ENCODE assay signal across 13 cellular contexts in genomic region chr5:122480146-122480545, GRCh38.
DNase-seq lines count a peak whose midpoint lies in the region; TF ChIP-seq lines count a peak whose summit lies in the region.
"Had no signal": no experiment of that assay in that cellular context is flagged by ENCODE, and none has a peak within 500 bp of the region (broad histone marks: within the 10 kb centered on the region; RNA-seq: fewer than 3 reads in every experiment).

No MANE protein-coding gene starts in this region.

- H3K27ac ChIP-seq in PC-9, result peak overlapping the region; percentile 43; the same call in 1 of the 2 replicates
- no peak overlapping the region for H3K27ac ChIP-seq in smooth muscle cell (ENCODE audit: low read depth)
- no peak overlapping the region for H3K27ac ChIP-seq in vagina
- no peak overlapping the region for H3K27ac ChIP-seq in trophoblast cell (ENCODE audit: low read depth, low read length)

- H3K9ac ChIP-seq in smooth muscle cell (ENCODE audit: low read depth), result no peak overlapping the region
- H3K9ac ChIP-seq in trophoblast cell (ENCODE audit: low read length), result no peak overlapping the region

- H2AFZ ChIP-seq in PC-9, result no peak overlapping the region
- H2AFZ ChIP-seq in smooth muscle cell (ENCODE audit: low read depth), result no peak overlapping the region
- H2AFZ ChIP-seq in trophoblast cell (ENCODE audit: insufficient read depth, low read length, poor library complexity), result no peak overlapping the region

- H3K79me2 ChIP-seq in PC-9 (ENCODE audit: low read depth), result no peaks in the 10 kb centered on the region
- H3K79me2 ChIP-seq in smooth muscle cell (ENCODE audit: low read depth), result no peaks in the 10 kb centered on the region
- no peaks in the 10 kb centered on the region for H3K79me2 ChIP-seq in trophoblast cell (ENCODE audit: control insufficient read depth, insufficient read depth, low read length, poor library complexity)

- H3K79me1 ChIP-seq in trophoblast cell (ENCODE audit: low read length), result no peaks in the 10 kb centered on the region

- H4K12ac ChIP-seq in trophoblast cell (ENCODE audit: low read depth, low read length), result no peak overlapping the region

- H3K4me3 ChIP-seq in PC-9 (no peak overlapping the region), smooth muscle cell (no peak overlapping the region), vagina (no peak overlapping the region), trophoblast cell (ENCODE audit: low read depth, low read length) (no peak overlapping the region)

- H3K4ac ChIP-seq in trophoblast cell (ENCODE audit: low read depth, low read length), result no peak overlapping the region

- no peak overlapping the region for H4K91ac ChIP-seq in trophoblast cell (ENCODE audit: low read depth, low read length)

- no peak for TF ChIP-seq CTCF in PC-9 (conservative IDR thresholded peaks at IDR 0.05)
- TF ChIP-seq CTCF in smooth muscle cell (IDR thresholded peaks at IDR 0.05; ENCODE audit: borderline replicate concordance, insufficient read depth, poor library complexity, severe bottlenecking), result no peak
- no peak for TF ChIP-seq CTCF in vagina (IDR thresholded peaks at IDR 0.05)

- H3K4me1 ChIP-seq in PC-9 (replicated peaks; ENCODE audit: insufficient read depth) (peaks cover 21% of the 10 kb centered on the region), smooth muscle cell (ENCODE audit: low read depth) (no peaks in the 10 kb centered on the region), vagina (peaks cover 12% of the 10 kb centered on the region), trophoblast cell (ENCODE audit: control insufficient read depth in 1 of 2, insufficient read depth in 2 of 2, low read length in 2 of 2) (no peaks in the 10 kb centered on the region)
- H3K4me1 ChIP-seq: BE2C had no signal

- H3F3A ChIP-seq in PC-9 (ENCODE audit: insufficient read depth, low read depth) (peaks cover 7% of the 10 kb centered on the region; the same call in 1 of the 2 replicates), smooth muscle cell (ENCODE audit: low read depth) (no peaks in the 10 kb centered on the region)

- no peaks in the 10 kb centered on the region for H3K9me2 ChIP-seq in PC-9 (ENCODE audit: insufficient read depth)

- peak; percentile 45 for DNase-seq in DMS53 treated with DMSO at 0.1 percent for 48 hours (lab: John Stamatoyannopoulos, UW; ENCODE audit: unreplicated experiment)
- DNase-seq in PC-9, result peak in 1 of 2 experiments; percentile 61
- DNase-seq in left kidney (ENCODE audit: low read depth, low spot score), result peak; percentile 32
- DNase-seq in smooth muscle cell (lab: John Stamatoyannopoulos, UW; ENCODE audit: unreplicated experiment), result no peak
- DNase-seq in vagina (ENCODE audit: extremely low spot score in 2 of 2), result no peak
- DNase-seq in trophoblast cell, result no peak
- DNase-seq in Kasumi-1 (lab: John Stamatoyannopoulos, UW), result no peak
- DNase-seq: BE2C; CD4-positive, alpha-beta memory T cell; EL; NCI-H1417; NCI-H2029 treated with DMSO at 0.1 percent for 48 hours; NCI-H524 treated with DMSO at 0.1 percent for 48 hours had no signal

- no TSS peak for BruUV-seq in PC-9 (replicated peaks; lab: Mats Ljungman, UMichigan)

- H3K4me2 ChIP-seq in PC-9 (peak overlapping the region; percentile 30), smooth muscle cell (peak overlapping the region; percentile 2), trophoblast cell (ENCODE audit: low read length) (no peak overlapping the region)

- H3K14ac ChIP-seq in trophoblast cell (ENCODE audit: low read length), result no peak overlapping the region

- 21% methylated on average over 1 of the region's 1 CpG for WGBS in smooth muscle cell (ENCODE audit: low lambda C conversion rate)
- no CpG with 5 or more reads among the region's 1 CpG for WGBS in trophoblast cell (ENCODE audit: extremely low coverage, insufficient coverage, insufficient read length)

- H4K20me1 ChIP-seq in PC-9 (ENCODE audit: insufficient read depth) (no peaks in the 10 kb centered on the region), smooth muscle cell (ENCODE audit: low read depth) (no peaks in the 10 kb centered on the region)

- intact Hi-C loops in PC-9 (cut with micrococcal nuclease; ENCODE audit: unreplicated experiment), result no loop called here
- intact Hi-C loops in vagina (cut with DNase I), result no loop called here

- H4K8ac ChIP-seq in trophoblast cell (ENCODE audit: low read depth, low read length), result no peak overlapping the region

- no peak overlapping the region for H3K18ac ChIP-seq in trophoblast cell (ENCODE audit: low read length)

- CTCF ChIA-PET in PC-9 (lab: Charles Lee), result no interaction called here

- no peak overlapping the region for H2BK5ac ChIP-seq in trophoblast cell (ENCODE audit: low read depth, low read length, poor library complexity)

- H2BK12ac ChIP-seq in trophoblast cell (ENCODE audit: low read length), result no peak overlapping the region

- no peak overlapping the region for H3K23ac ChIP-seq in trophoblast cell (ENCODE audit: low read length)

- H3K9me3 ChIP-seq in PC-9 (ENCODE audit: insufficient read depth, low read depth), result no peaks in the 10 kb centered on the region; the same call in 1 of the 2 replicates
- no peaks in the 10 kb centered on the region for H3K9me3 ChIP-seq in smooth muscle cell (replicated peaks; ENCODE audit: low read depth)
- no peaks in the 10 kb centered on the region for H3K9me3 ChIP-seq in vagina
- H3K9me3 ChIP-seq in trophoblast cell (ENCODE audit: insufficient read depth, low read depth, low read length), result no peaks in the 10 kb centered on the region
- H3K9me3 ChIP-seq: BE2C had no signal

- H2AK5ac ChIP-seq in trophoblast cell (ENCODE audit: low read length), result no peak overlapping the region

- POLR2A ChIA-PET in PC-9 (lab: Charles Lee; ENCODE audit: unreplicated experiment), result no interaction called here

- no peak overlapping the region for H2BK120ac ChIP-seq in trophoblast cell (ENCODE audit: insufficient read depth, low read length, poor library complexity)

- no peaks in the 10 kb centered on the region for H3K36me3 ChIP-seq in PC-9 (ENCODE audit: low read depth)
- no peaks in the 10 kb centered on the region for H3K36me3 ChIP-seq in smooth muscle cell (ENCODE audit: low read depth)
- H3K36me3 ChIP-seq in vagina, result no peaks in the 10 kb centered on the region
- no peaks in the 10 kb centered on the region for H3K36me3 ChIP-seq in trophoblast cell (ENCODE audit: control insufficient read depth in 1 of 2, insufficient read depth in 2 of 2, low read length in 2 of 2)
- H3K36me3 ChIP-seq: BE2C had no signal

- TF ChIP-seq POLR2A in vagina (IDR thresholded peaks at IDR 0.05), result no peak

- no peaks in the 10 kb centered on the region for H3K27me3 ChIP-seq in PC-9 (ENCODE audit: insufficient read depth, low read depth)
- no peaks in the 10 kb centered on the region for H3K27me3 ChIP-seq in smooth muscle cell (ENCODE audit: low read depth)
- H3K27me3 ChIP-seq in vagina, result no peaks in the 10 kb centered on the region
- H3K27me3 ChIP-seq in trophoblast cell (ENCODE audit: insufficient read depth, low read length), result no peaks in the 10 kb centered on the region
- H3K27me3 ChIP-seq: BE2C had no signal

Comparison
In these comparisons a context has a peak if more than half of its experiments do, and no peak if none do; other contexts are left out.
1. DNase-seq: peak in DMS53 treated with DMSO at 0.1 percent for 48 hours (single experiment) and left kidney (single experiment); none in smooth muscle cell (single experiment), vagina (0 of 2), trophoblast cell (0 of 2) and Kasumi-1 (0 of 2).